In the genomic region with DNA sequence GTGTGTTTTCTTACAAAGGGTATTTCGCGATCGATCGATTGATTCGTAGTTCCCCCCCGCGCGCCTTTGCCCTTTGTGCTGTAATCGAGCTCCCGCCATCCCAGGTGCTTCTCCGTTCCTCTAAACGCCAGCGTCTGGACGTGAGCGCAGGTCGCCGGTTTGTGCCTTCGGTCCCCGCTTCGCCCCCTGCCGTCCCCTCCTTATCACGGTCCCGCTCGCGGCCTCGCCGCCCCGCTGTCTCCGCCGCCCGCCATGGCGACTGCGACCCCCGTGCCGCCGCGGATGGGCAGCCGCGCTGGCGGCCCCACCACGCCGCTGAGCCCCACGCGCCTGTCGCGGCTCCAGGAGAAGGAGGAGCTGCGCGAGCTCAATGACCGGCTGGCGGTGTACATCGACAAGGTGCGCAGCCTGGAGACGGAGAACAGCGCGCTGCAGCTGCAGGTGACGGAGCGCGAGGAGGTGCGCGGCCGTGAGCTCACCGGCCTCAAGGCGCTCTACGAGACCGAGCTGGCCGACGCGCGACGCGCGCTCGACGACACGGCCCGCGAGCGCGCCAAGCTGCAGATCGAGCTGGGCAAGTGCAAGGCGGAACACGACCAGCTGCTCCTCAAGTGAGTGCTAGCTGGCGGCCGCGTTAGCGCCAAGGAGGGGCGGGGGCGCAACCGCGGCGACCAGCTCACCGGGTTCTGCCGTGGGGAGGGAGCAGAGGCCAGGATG, we compare ENCODE assay signal across 1 cellular context.
TF ChIP-seq lines count a peak whose summit lies in the region.

No MANE protein-coding gene starts in this region.

TF ChIP-seq in K562, 482 proteins besides CTCF, POLR2A, EP300 and RAD21 (continued from another document and continues in another):
- TF ChIP-seq CLOCK (CRISPR knock-in tag; IDR thresholded peaks at IDR 0.05; ENCODE audit: borderline replicate concordance), result no peak
- TF ChIP-seq, protein P1, sequence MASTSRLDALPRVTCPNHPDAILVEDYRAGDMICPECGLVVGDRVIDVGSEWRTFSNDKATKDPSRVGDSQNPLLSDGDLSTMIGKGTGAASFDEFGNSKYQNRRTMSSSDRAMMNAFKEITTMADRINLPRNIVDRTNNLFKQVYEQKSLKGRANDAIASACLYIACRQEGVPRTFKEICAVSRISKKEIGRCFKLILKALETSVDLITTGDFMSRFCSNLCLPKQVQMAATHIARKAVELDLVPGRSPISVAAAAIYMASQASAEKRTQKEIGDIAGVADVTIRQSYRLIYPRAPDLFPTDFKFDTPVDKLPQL (IDR thresholded peaks at IDR 0.05; ENCODE audit: extremely low read depth, insufficient read length), result no peak
- TF ChIP-seq, protein P2, sequence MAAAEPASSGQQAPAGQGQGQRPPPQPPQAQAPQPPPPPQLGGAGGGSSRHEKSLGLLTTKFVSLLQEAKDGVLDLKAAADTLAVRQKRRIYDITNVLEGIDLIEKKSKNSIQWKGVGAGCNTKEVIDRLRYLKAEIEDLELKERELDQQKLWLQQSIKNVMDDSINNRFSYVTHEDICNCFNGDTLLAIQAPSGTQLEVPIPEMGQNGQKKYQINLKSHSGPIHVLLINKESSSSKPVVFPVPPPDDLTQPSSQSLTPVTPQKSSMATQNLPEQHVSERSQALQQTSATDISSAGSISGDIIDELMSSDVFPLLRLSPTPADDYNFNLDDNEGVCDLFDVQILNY (CRISPR knock-in tag; IDR thresholded peaks at IDR 0.05), result no peak
- no peak for TF ChIP-seq ZNF830 (CRISPR knock-in tag; IDR thresholded peaks at IDR 0.05)
- TF ChIP-seq ZBTB33 (CRISPR knock-in tag; IDR thresholded peaks at IDR 0.05), result no peak
- TF ChIP-seq PTBP1 (IDR thresholded peaks at IDR 0.05; ENCODE audit: low read depth, low read length), result no peak
- TF ChIP-seq YBX1 (IDR thresholded peaks at IDR 0.05), result no peak
- TF ChIP-seq FIP1L1 (IDR thresholded peaks at IDR 0.05; ENCODE audit: low read depth, low read length, poor library complexity, severe bottlenecking), result peak; percentile 85
- no peak for TF ChIP-seq ZNF395 (CRISPR knock-in tag; IDR thresholded peaks at IDR 0.05)
- no peak for TF ChIP-seq IFI16 (CRISPR knock-in tag; IDR thresholded peaks at IDR 0.05)
- 0 out of 2 replicates have a peak, but pooled peaks have one; percentile 12 for TF ChIP-seq KDM2B (CRISPR knock-in tag; IDR thresholded peaks at IDR 0.05)
- TF ChIP-seq SNIP1 (IDR thresholded peaks at IDR 0.05; ENCODE audit: low read depth), result no peak
- no peak for TF ChIP-seq TAL1 (IDR thresholded peaks at IDR 0.05)
- TF ChIP-seq PYGO2 (tag; IDR thresholded peaks at IDR 0.05), result no peak
- TF ChIP-seq, protein P3, sequence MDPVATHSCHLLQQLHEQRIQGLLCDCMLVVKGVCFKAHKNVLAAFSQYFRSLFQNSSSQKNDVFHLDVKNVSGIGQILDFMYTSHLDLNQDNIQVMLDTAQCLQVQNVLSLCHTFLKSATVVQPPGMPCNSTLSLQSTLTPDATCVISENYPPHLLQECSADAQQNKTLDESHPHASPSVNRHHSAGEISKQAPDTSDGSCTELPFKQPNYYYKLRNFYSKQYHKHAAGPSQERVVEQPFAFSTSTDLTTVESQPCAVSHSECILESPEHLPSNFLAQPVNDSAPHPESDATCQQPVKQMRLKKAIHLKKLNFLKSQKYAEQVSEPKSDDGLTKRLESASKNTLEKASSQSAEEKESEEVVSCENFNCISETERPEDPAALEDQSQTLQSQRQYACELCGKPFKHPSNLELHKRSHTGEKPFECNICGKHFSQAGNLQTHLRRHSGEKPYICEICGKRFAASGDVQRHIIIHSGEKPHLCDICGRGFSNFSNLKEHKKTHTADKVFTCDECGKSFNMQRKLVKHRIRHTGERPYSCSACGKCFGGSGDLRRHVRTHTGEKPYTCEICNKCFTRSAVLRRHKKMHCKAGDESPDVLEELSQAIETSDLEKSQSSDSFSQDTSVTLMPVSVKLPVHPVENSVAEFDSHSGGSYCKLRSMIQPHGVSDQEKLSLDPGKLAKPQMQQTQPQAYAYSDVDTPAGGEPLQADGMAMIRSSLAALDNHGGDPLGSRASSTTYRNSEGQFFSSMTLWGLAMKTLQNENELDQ (CRISPR knock-in tag; IDR thresholded peaks at IDR 0.05; ENCODE audit: borderline replicate concordance), result 0 out of 2 replicates have a peak, but pooled peaks have one; percentile 70
- TF ChIP-seq MTF1 (CRISPR knock-in tag; IDR thresholded peaks at IDR 0.05; ENCODE audit: borderline replicate concordance), result no peak
- TF ChIP-seq TEAD1 (CRISPR knock-in tag; IDR thresholded peaks at IDR 0.05), result peak in 1 of 2 experiments; percentile 34; a peak in 1 of 4 replicates
- TF ChIP-seq MAZ (CRISPR knock-in tag; conservative IDR thresholded peaks at IDR 0.05 in 1 of 2, IDR thresholded peaks at IDR 0.05 in 1 of 2), result no peak
- TF ChIP-seq SRSF3 (IDR thresholded peaks at IDR 0.05; ENCODE audit: insufficient read depth, low read length), result no peak
- TF ChIP-seq CC2D1A (IDR thresholded peaks at IDR 0.05), result no peak
- TF ChIP-seq, protein P4, sequence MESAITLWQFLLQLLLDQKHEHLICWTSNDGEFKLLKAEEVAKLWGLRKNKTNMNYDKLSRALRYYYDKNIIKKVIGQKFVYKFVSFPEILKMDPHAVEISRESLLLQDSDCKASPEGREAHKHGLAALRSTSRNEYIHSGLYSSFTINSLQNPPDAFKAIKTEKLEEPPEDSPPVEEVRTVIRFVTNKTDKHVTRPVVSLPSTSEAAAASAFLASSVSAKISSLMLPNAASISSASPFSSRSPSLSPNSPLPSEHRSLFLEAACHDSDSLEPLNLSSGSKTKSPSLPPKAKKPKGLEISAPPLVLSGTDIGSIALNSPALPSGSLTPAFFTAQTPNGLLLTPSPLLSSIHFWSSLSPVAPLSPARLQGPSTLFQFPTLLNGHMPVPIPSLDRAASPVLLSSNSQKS (CRISPR knock-in tag; IDR thresholded peaks at IDR 0.05), result no peak
- no peak for TF ChIP-seq ZNF586 (CRISPR knock-in tag; conservative IDR thresholded peaks at IDR 0.05)
- TF ChIP-seq HMGN3 (IDR thresholded peaks at IDR 0.05; ENCODE audit: borderline replicate concordance, extremely low read depth, insufficient read length, low read depth, low read length), result no peak
- no peak for TF ChIP-seq ZNF41 (CRISPR knock-in tag; conservative IDR thresholded peaks at IDR 0.05)
- no peak for TF ChIP-seq HMG20B (CRISPR knock-in tag; IDR thresholded peaks at IDR 0.05)
- peak; percentile 29 to 48; a peak in 2 of 4 replicates for TF ChIP-seq NONO (IDR thresholded peaks at IDR 0.05; ENCODE audit: low read depth in 2 of 2, low read length in 1 of 2)
- peak; percentile 54; the same call in 1 of the 2 replicates for TF ChIP-seq SUPT5H (IDR thresholded peaks at IDR 0.05)
- TF ChIP-seq ETV6 (IDR thresholded peaks at IDR 0.05; ENCODE audit: borderline replicate concordance in 1 of 2, low read depth in 2 of 2, low read length in 1 of 2), result no peak
- no peak for TF ChIP-seq ETV6 (CRISPR knock-in tag; IDR thresholded peaks at IDR 0.05; ENCODE audit: borderline replicate concordance)
- TF ChIP-seq, protein P5, sequence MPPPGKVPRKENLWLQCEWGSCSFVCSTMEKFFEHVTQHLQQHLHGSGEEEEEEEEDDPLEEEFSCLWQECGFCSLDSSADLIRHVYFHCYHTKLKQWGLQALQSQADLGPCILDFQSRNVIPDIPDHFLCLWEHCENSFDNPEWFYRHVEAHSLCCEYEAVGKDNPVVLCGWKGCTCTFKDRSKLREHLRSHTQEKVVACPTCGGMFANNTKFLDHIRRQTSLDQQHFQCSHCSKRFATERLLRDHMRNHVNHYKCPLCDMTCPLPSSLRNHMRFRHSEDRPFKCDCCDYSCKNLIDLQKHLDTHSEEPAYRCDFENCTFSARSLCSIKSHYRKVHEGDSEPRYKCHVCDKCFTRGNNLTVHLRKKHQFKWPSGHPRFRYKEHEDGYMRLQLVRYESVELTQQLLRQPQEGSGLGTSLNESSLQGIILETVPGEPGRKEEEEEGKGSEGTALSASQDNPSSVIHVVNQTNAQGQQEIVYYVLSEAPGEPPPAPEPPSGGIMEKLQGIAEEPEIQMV (tag; conservative IDR thresholded peaks at IDR 0.05; ENCODE audit: low read depth), result no peak
- no peak for TF ChIP-seq E2F1 (CRISPR knock-in tag; IDR thresholded peaks at IDR 0.05)
- TF ChIP-seq HOMEZ (CRISPR knock-in tag; IDR thresholded peaks at IDR 0.05), result no peak
- TF ChIP-seq, protein P6, sequence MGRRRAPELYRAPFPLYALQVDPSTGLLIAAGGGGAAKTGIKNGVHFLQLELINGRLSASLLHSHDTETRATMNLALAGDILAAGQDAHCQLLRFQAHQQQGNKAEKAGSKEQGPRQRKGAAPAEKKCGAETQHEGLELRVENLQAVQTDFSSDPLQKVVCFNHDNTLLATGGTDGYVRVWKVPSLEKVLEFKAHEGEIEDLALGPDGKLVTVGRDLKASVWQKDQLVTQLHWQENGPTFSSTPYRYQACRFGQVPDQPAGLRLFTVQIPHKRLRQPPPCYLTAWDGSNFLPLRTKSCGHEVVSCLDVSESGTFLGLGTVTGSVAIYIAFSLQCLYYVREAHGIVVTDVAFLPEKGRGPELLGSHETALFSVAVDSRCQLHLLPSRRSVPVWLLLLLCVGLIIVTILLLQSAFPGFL (CRISPR knock-in tag; IDR thresholded peaks at IDR 0.05), result no peak
- no peak for TF ChIP-seq FOXJ3 (CRISPR knock-in tag; IDR thresholded peaks at IDR 0.05)
